In genomic region chr17:74736423-74737298, GRCh38 we compare ENCODE assay signal across 8 cellular contexts. TPM values are rescaled to one million over a fixed set of nuclear protein-coding genes. Genes with fewer than 3 reads are reported as not detected.
A peak's percentile ranks its signal among the peaks of the same experiment; 100 is the strongest.
DNase-seq lines count a peak whose midpoint lies in the region; TF ChIP-seq lines count a peak whose summit lies in the region.

TSS of gene RAB37 (plus strand) at chr17:74737256. CDS start at chr17:74737273, 17 bp downstream.

- H3K4me1 Mint-ChIP-seq in nephron progenitor cell = peaks cover 34% of the 10 kb centered on the region

- H3K27ac Mint-ChIP-seq in nephron progenitor cell = no peak within 1 kb of the TSS

- H3K27me3 Mint-ChIP-seq in nephron progenitor cell (ENCODE audit: low read depth, poor library complexity) = peaks cover 30% of the 10 kb centered on the region

- H3K4me3 ChIP-seq in GM12864 (ENCODE audit: low read depth, low read length) = peak within 1 kb of the TSS; percentile 51
- H3K4me3 ChIP-seq in epithelial cell of proximal tubule (ENCODE audit: low read depth, low read length) = peak within 1 kb of the TSS; percentile 35

- H3K36me3 Mint-ChIP-seq in nephron progenitor cell (ENCODE audit: low read depth) = no peaks in the 10 kb centered on the region

- no peaks in the 10 kb centered on the region for H3K9me3 Mint-ChIP-seq in nephron progenitor cell

- peak within 1 kb of the TSS; percentile 76 for H3K4me3 Mint-ChIP-seq in nephron progenitor cell

- DNase-seq in GM12864 (ENCODE audit: low read depth) (no peak), HuH-7 (ENCODE audit: low spot score) (peak; percentile 97), T1000 (lab: John Stamatoyannopoulos, UW) (peak; percentile 98), epithelial cell of proximal tubule (ENCODE audit: low read depth) (no peak), nephron progenitor cell (peak; percentile 65), NCI-H187 treated with DMSO at 0.1 percent for 48 hours (lab: John Stamatoyannopoulos, UW) (no peak), NCI-H1048 (lab: John Stamatoyannopoulos, UW) (no peak), middle frontal gyrus (ENCODE audit: extremely low spot score, low spot score) (no peak)

- peak; percentile 65 for TF ChIP-seq CTCF in GM12864 (IDR thresholded peaks at IDR 0.05; ENCODE audit: low read depth, low read length, missing control alignments)
- TF ChIP-seq CTCF in epithelial cell of proximal tubule (conservative IDR thresholded peaks at IDR 0.05; ENCODE audit: low read depth, low read length) = peak; percentile 46
- TF ChIP-seq CTCF in nephron progenitor cell (IDR thresholded peaks at IDR 0.05) = no peak

RNA-seq across cellular contexts. Expression of gene RAB37, which starts in this region (rescaled TPM):
- 0.14 TPM in 1 of 2 replicates, not detected in the other for total RNA-seq in epithelial cell of proximal tubule

Comparison
In these comparisons a context has a peak if more than half of its experiments do, and no peak if none do; other contexts are left out.
1. DNase-seq: peak in HuH-7 (single experiment), T1000 (single experiment) and nephron progenitor cell (single experiment); none in GM12864 (single experiment), epithelial cell of proximal tubule (single experiment), NCI-H187 treated with DMSO at 0.1 percent for 48 hours (single experiment), NCI-H1048 (single experiment) and middle frontal gyrus (single experiment).